Comparison of ENCODE assay signal across 2 cellular contexts in genomic region chr1:12863131-12863880, GRCh38. TPM values are rescaled to one million over a fixed set of nuclear protein-coding genes. Genes with fewer than 3 reads are reported as not detected.
"Had no signal": no experiment of that assay in that cellular context is flagged by ENCODE, and none has a peak within 500 bp of the region (broad histone marks: within the 10 kb centered on the region; RNA-seq: fewer than 3 reads in every experiment).

No MANE protein-coding gene starts in this region.

RNA-seq across cellular contexts. Expression of gene PRAMEF2, which starts 6.4 kb away (rescaled TPM):
- total RNA-seq: G401, GM12878 had no signal

RNA-seq across cellular contexts. Expression of gene HNRNPCL1, which starts 14.8 kb away (rescaled TPM):
- total RNA-seq: G401, GM12878 had no signal

RNA-seq across cellular contexts. Expression of gene PRAMEF4, which starts 22.7 kb away (rescaled TPM):
- total RNA-seq: G401, GM12878 had no signal

RNA-seq across cellular contexts. Expression of gene PRAMEF11, which starts 32.1 kb away (rescaled TPM):
- total RNA-seq: G401, GM12878 had no signal

RNA-seq across cellular contexts. Expression of gene PRAMEF10, which starts 34.8 kb away (rescaled TPM):
- total RNA-seq: G401, GM12878 had no signal
